Comparison of ENCODE assay signal across 21 cellular contexts in the genomic region with DNA sequence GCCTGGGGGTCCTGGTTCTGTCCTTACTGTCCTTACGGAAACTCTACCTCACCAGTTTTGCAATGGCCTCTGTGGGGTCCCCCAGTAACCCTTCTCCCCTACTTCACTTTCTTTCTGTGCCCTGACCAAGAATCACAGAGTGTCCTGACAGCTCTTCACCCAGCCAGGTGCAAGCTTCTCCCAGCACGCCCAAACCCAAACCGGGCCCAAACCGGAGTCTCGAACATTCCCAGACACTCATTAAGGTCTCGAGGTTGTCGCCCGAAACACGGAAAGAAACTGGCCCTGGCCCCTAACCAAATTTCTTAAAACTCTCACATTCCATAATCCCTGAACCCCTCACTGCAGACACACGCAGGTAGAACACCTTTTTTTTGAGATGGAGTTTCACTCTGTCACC. TPM values are rescaled to one million over a fixed set of nuclear protein-coding genes. Genes with fewer than 3 reads are reported as not detected.
DNase-seq lines count a peak whose midpoint lies in the region; ATAC-seq and TF ChIP-seq lines count a peak whose summit lies in the region.
"Had no signal": no experiment of that assay in that cellular context is flagged by ENCODE, and none has a peak within 500 bp of the region (broad histone marks: within the 10 kb centered on the region; RNA-seq: fewer than 3 reads in every experiment).

No MANE protein-coding gene starts in this region.

- peaks cover 11% of the 10 kb centered on the region for H3K36me3 Mint-ChIP-seq in GM23338 (ENCODE audit: low read depth)
- H3K36me3 Mint-ChIP-seq in chondrocyte (ENCODE audit: low read depth) = no peaks in the 10 kb centered on the region
- H3K36me3 Mint-ChIP-seq in activated T-cell treated with anti-CD3 and anti-CD28 coated beads, Interleukin-2, amount 50 U/mL, for 24 hours (ENCODE audit: low read depth) = peaks cover 3% of the 10 kb centered on the region
- no peaks in the 10 kb centered on the region for H3K36me3 Mint-ChIP-seq in activated naive CD8-positive, alpha-beta T cell treated with anti-CD3 and anti-CD28 coated beads for 36 hours
- H3K36me3 Mint-ChIP-seq: CD14-positive monocyte; CD4-positive, alpha-beta memory T cell; CD8-positive, alpha-beta memory T cell had no signal

- H3K4me1 ChIP-seq in GM23338 (ENCODE audit: insufficient read depth) = no peaks in the 10 kb centered on the region
- H3K4me1 ChIP-seq in spleen = no peaks in the 10 kb centered on the region
- H3K4me1 ChIP-seq: BE2C, BLaER1 had no signal

- H3K36me3 ChIP-seq in GM23338 (ENCODE audit: insufficient read depth) (no peaks in the 10 kb centered on the region), spleen (no peaks in the 10 kb centered on the region)
- H3K36me3 ChIP-seq: BE2C, BLaER1 had no signal

- TF ChIP-seq POLR2A in spleen (IDR thresholded peaks at IDR 0.05) = no peak

- no peak for ATAC-seq in GM23338

- no peaks in the 10 kb centered on the region for H3K79me2 ChIP-seq in GM23338 (replicated peaks; ENCODE audit: insufficient read depth)

- H3K4me1 Mint-ChIP-seq in GM23338 = peaks cover 6% of the 10 kb centered on the region; the same call in 1 of the 3 replicates
- H3K4me1 Mint-ChIP-seq in chondrocyte (ENCODE audit: low read depth) = peaks cover 5% of the 10 kb centered on the region
- H3K4me1 Mint-ChIP-seq in activated T-cell treated with anti-CD3 and anti-CD28 coated beads, Interleukin-2, amount 50 U/mL, for 24 hours (ENCODE audit: low read depth) = no peaks in the 10 kb centered on the region
- no peaks in the 10 kb centered on the region for H3K4me1 Mint-ChIP-seq in activated naive CD8-positive, alpha-beta T cell treated with anti-CD3 and anti-CD28 coated beads for 36 hours
- H3K4me1 Mint-ChIP-seq: CD14-positive monocyte; CD4-positive, alpha-beta memory T cell; CD4-positive, CD25-positive, alpha-beta regulatory T cell; CD8-positive, alpha-beta memory T cell had no signal

- H3K27me3 Mint-ChIP-seq in GM23338 (ENCODE audit: insufficient read depth, low read depth, poor library complexity) = peaks cover 10% of the 10 kb centered on the region
- H3K27me3 Mint-ChIP-seq in chondrocyte (ENCODE audit: low read depth) = no peaks in the 10 kb centered on the region
- no peaks in the 10 kb centered on the region for H3K27me3 Mint-ChIP-seq in activated T-cell treated with anti-CD3 and anti-CD28 coated beads, Interleukin-2, amount 50 U/mL, for 24 hours
- no peaks in the 10 kb centered on the region for H3K27me3 Mint-ChIP-seq in activated naive CD8-positive, alpha-beta T cell treated with anti-CD3 and anti-CD28 coated beads for 36 hours
- H3K27me3 Mint-ChIP-seq: CD4-positive, alpha-beta memory T cell; CD4-positive, CD25-positive, alpha-beta regulatory T cell; CD8-positive, alpha-beta memory T cell had no signal

- H2AFZ ChIP-seq in GM23338 = peak overlapping the region; percentile 72

- WGBS in spleen, 5 donors = 85 to 94% (median 93%) methylated on average over 10 of the region's 10 CpGs

- peaks cover 0 to 37% (median 13%) of the 10 kb centered on the region in 8 donors for H3K9me3 ChIP-seq in spleen
- H3K9me3 ChIP-seq: BE2C had no signal

- intact Hi-C loops in spleen (cut with DNase I; ENCODE audit: low total_unique reads) = no loop called here

- H3K4me3 ChIP-seq in GM23338 (no peak overlapping the region), spleen (no peak overlapping the region)
- H3K4me3 ChIP-seq: BLaER1 had no signal

- H3F3A ChIP-seq in GM23338 (replicated peaks; ENCODE audit: low read depth) = no peaks in the 10 kb centered on the region

- no peaks in the 10 kb centered on the region for H3K9me2 ChIP-seq in GM23338 (ENCODE audit: insufficient read depth)

- H3K27me3 ChIP-seq in GM23338 (ENCODE audit: insufficient read depth) (no peaks in the 10 kb centered on the region), spleen (replicated peaks in 1 of 7) (no peaks in the 10 kb centered on the region)
- H3K27me3 ChIP-seq: BE2C, BLaER1 had no signal

- H3K4me3 Mint-ChIP-seq in GM23338 (no peak overlapping the region), chondrocyte (ENCODE audit: unreplicated experiment) (no peak overlapping the region)
- H3K4me3 Mint-ChIP-seq in activated T-cell treated with anti-CD3 and anti-CD28 coated beads, Interleukin-2, amount 50 U/mL, for 24 hours = no peak overlapping the region
- no peak overlapping the region for H3K4me3 Mint-ChIP-seq in activated naive CD8-positive, alpha-beta T cell treated with anti-CD3 and anti-CD28 coated beads for 36 hours
- H3K4me3 Mint-ChIP-seq: CD14-positive monocyte; CD4-positive, alpha-beta memory T cell; CD4-positive, CD25-positive, alpha-beta regulatory T cell; CD8-positive, alpha-beta memory T cell had no signal

- no peaks in the 10 kb centered on the region for H4K20me1 ChIP-seq in GM23338 (replicated peaks; ENCODE audit: insufficient read depth)
- H4K20me1 ChIP-seq: BLaER1 had no signal

- peaks cover 24% of the 10 kb centered on the region for H3K9me3 Mint-ChIP-seq in GM23338
- peaks cover 5% of the 10 kb centered on the region for H3K9me3 Mint-ChIP-seq in chondrocyte (ENCODE audit: low read depth)
- H3K9me3 Mint-ChIP-seq in activated T-cell treated with anti-CD3 and anti-CD28 coated beads, Interleukin-2, amount 50 U/mL, for 24 hours = peaks cover 7% of the 10 kb centered on the region
- H3K9me3 Mint-ChIP-seq in activated naive CD8-positive, alpha-beta T cell treated with anti-CD3 and anti-CD28 coated beads for 36 hours = peaks cover 4% of the 10 kb centered on the region

- H3K4me2 ChIP-seq in GM23338 = no peak overlapping the region
- H3K4me2 ChIP-seq: BLaER1 had no signal

- H3K27ac ChIP-seq in GM23338 (ENCODE audit: low read depth) = no peak overlapping the region
- H3K27ac ChIP-seq in spleen = no peak overlapping the region
- H3K27ac ChIP-seq: BLaER1 had no signal

- TF ChIP-seq CTCF in GM23338 (conservative IDR thresholded peaks at IDR 0.05; ENCODE audit: low read depth in 2 of 2) (no peak), chondrocyte (IDR thresholded peaks at IDR 0.05) (no peak), spleen (IDR thresholded peaks at IDR 0.05 in 8 of 11, conservative IDR thresholded peaks at IDR 0.05 in 3 of 11) (no peak)

- DNase-seq in GM23338 (ENCODE audit: low spot score) (no peak), chondrocyte (ENCODE audit: low spot score) (peak; percentile 53), spleen (peak; percentile 61), NCI-H2107 treated with DMSO at 0.1 percent for 48 hours (lab: John Stamatoyannopoulos, UW; ENCODE audit: unreplicated experiment) (no peak), hepatic stellate cell (ENCODE audit: low spot score) (no peak)
- no peak for DNase-seq in activated T-cell treated with anti-CD3 and anti-CD28 coated beads, Interleukin-2, amount 50 U/mL, for 24 hours
- no peak for DNase-seq in activated naive CD8-positive, alpha-beta T cell treated with anti-CD3 and anti-CD28 coated beads for 36 hours
- DNase-seq: 8988T; ACHN; BE2C; C1 segment of cervical spinal cord; CD4-positive, alpha-beta memory T cell; CD4-positive, CD25-positive, alpha-beta regulatory T cell; CD8-positive, alpha-beta memory T cell; COR-L47; DMS79 treated with DMSO at 0.1 percent for 48 hours; GF-D8 had no signal

- H3K27ac Mint-ChIP-seq in GM23338 (no peak overlapping the region), chondrocyte (ENCODE audit: unreplicated experiment) (no peak overlapping the region)
- no peak overlapping the region for H3K27ac Mint-ChIP-seq in activated T-cell treated with anti-CD3 and anti-CD28 coated beads, Interleukin-2, amount 50 U/mL, for 24 hours
- no peak overlapping the region for H3K27ac Mint-ChIP-seq in activated naive CD8-positive, alpha-beta T cell treated with anti-CD3 and anti-CD28 coated beads for 36 hours
- H3K27ac Mint-ChIP-seq: CD14-positive monocyte; CD4-positive, alpha-beta memory T cell; CD4-positive, CD25-positive, alpha-beta regulatory T cell; CD8-positive, alpha-beta memory T cell had no signal

TF ChIP-seq in GM23338, 12 proteins besides CTCF, POLR2A, EP300 and RAD21 (continues in another document):
- no peak for TF ChIP-seq POLR2AphosphoS5 (IDR thresholded peaks at IDR 0.05; ENCODE audit: low read depth)
- TF ChIP-seq, protein P1, sequence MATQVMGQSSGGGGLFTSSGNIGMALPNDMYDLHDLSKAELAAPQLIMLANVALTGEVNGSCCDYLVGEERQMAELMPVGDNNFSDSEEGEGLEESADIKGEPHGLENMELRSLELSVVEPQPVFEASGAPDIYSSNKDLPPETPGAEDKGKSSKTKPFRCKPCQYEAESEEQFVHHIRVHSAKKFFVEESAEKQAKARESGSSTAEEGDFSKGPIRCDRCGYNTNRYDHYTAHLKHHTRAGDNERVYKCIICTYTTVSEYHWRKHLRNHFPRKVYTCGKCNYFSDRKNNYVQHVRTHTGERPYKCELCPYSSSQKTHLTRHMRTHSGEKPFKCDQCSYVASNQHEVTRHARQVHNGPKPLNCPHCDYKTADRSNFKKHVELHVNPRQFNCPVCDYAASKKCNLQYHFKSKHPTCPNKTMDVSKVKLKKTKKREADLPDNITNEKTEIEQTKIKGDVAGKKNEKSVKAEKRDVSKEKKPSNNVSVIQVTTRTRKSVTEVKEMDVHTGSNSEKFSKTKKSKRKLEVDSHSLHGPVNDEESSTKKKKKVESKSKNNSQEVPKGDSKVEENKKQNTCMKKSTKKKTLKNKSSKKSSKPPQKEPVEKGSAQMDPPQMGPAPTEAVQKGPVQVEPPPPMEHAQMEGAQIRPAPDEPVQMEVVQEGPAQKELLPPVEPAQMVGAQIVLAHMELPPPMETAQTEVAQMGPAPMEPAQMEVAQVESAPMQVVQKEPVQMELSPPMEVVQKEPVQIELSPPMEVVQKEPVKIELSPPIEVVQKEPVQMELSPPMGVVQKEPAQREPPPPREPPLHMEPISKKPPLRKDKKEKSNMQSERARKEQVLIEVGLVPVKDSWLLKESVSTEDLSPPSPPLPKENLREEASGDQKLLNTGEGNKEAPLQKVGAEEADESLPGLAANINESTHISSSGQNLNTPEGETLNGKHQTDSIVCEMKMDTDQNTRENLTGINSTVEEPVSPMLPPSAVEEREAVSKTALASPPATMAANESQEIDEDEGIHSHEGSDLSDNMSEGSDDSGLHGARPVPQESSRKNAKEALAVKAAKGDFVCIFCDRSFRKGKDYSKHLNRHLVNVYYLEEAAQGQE (IDR thresholded peaks at IDR 0.05; ENCODE audit: unreplicated experiment) = no peak

RNA-seq across cellular contexts. Expression of gene TRIML1, which starts 19.1 kb away (rescaled TPM):
- total RNA-seq in GM23338 (2014; rRNA removed; shearing (Covaris generic)) = not detected in 2 replicates
- polyA plus RNA-seq in GM23338 (2016; fragmentation: Nextera tagmentation; extraction: Ambion mirVana) = not detected in 2 replicates
- not detected in 3 replicates for total RNA-seq in chondrocyte
- not detected for total RNA-seq in spleen
- polyA plus RNA-seq in spleen = not detected
- total RNA-seq in activated naive CD8-positive, alpha-beta T cell treated with anti-CD3 and anti-CD28 coated beads for 36 hours = not detected
- total RNA-seq: A673; CD4-positive, alpha-beta memory T cell; CD4-positive, CD25-positive, alpha-beta regulatory T cell; CD8-positive, alpha-beta memory T cell had no signal
- polyA plus RNA-seq: AG04450; CD14-positive monocyte; CD4-positive, alpha-beta memory T cell; CD4-positive, CD25-positive, alpha-beta regulatory T cell; CD8-positive, alpha-beta memory T cell had no signal

RNA-seq across cellular contexts. Expression of gene TRIML2, which starts 48.9 kb away (rescaled TPM):
- 46.8 and 57.8 TPM in 2 replicates for total RNA-seq in GM23338 (2014; rRNA removed; shearing (Covaris generic))
- polyA plus RNA-seq in GM23338 (2016; fragmentation: Nextera tagmentation; extraction: Ambion mirVana) (77.9 and 79.2 TPM in 2 replicates), spleen (not detected)
- total RNA-seq in chondrocyte (1.1 to 2.8 TPM (median 1.6 TPM) in 3 replicates), spleen (not detected)
- total RNA-seq in activated naive CD8-positive, alpha-beta T cell treated with anti-CD3 and anti-CD28 coated beads for 36 hours = not detected
- total RNA-seq: CD4-positive, alpha-beta memory T cell; CD4-positive, CD25-positive, alpha-beta regulatory T cell; CD8-positive, alpha-beta memory T cell had no signal
- polyA plus RNA-seq: CD14-positive monocyte; CD4-positive, alpha-beta memory T cell; CD4-positive, CD25-positive, alpha-beta regulatory T cell; CD8-positive, alpha-beta memory T cell had no signal

Comparison
In these comparisons a context has a peak if more than half of its experiments do, and no peak if none do; other contexts are left out.
1. DNase-seq: peak in chondrocyte (single experiment) and spleen (single experiment); none in GM23338 (single experiment), NCI-H2107 treated with DMSO at 0.1 percent for 48 hours (single experiment), hepatic stellate cell (single experiment), activated T-cell treated with anti-CD3 and anti-CD28 coated beads, Interleukin-2, amount 50 U/mL, for 24 hours (single experiment) and activated naive CD8-positive, alpha-beta T cell treated with anti-CD3 and anti-CD28 coated beads for 36 hours (single experiment).
2. RNA of gene TRIML2, which starts 48.9 kb away (total RNA-seq): 46.8 to 57.8 TPM in GM23338; 1.1 to 2.8 TPM in chondrocyte, not detected in spleen and not detected in activated naive CD8-positive, alpha-beta T cell treated with anti-CD3 and anti-CD28 coated beads for 36 hours; every median in the first group is over 10 times any median in the second.